8 cellular contexts compared by ENCODE assay signal in genomic region chr17:33038740-33039139, GRCh38. TPM values are rescaled to one million over a fixed set of nuclear protein-coding genes. Genes with fewer than 3 reads are reported as not detected.
A peak's percentile ranks its signal among the peaks of the same experiment; 100 is the strongest.
DNase-seq lines count a peak whose midpoint lies in the region; ATAC-seq and TF ChIP-seq lines count a peak whose summit lies in the region.

No MANE protein-coding gene starts in this region.

- H3K4me3 ChIP-seq in choroid plexus epithelial cell (ENCODE audit: low read depth, low read length) = no peak overlapping the region

- TF ChIP-seq CTCF in choroid plexus epithelial cell (conservative IDR thresholded peaks at IDR 0.05; ENCODE audit: low read depth, low read length) = peak; percentile 60

- DNase-seq in NCI-H82 (lab: John Stamatoyannopoulos, UW) (peak; percentile 62), NCI-H82 treated with DMSO at 0.1 percent for 48 hours (lab: John Stamatoyannopoulos, UW; ENCODE audit: unreplicated experiment) (no peak), NCI-H460 (ENCODE audit: extremely low read depth, low read depth) (peak; percentile 28), choroid plexus epithelial cell (ENCODE audit: low read depth) (peak; percentile 24), midbrain (lab: John Stamatoyannopoulos, UW) (peak; percentile 46), NCI-H146 treated with DMSO at 0.1 percent for 48 hours (lab: John Stamatoyannopoulos, UW; ENCODE audit: unreplicated experiment) (no peak), CD1c-positive myeloid dendritic cell (ENCODE audit: extremely low spot score) (no peak)

- ATAC-seq in HG02588 (IDR thresholded peaks at IDR 0.05; ENCODE audit: unreplicated experiment) = no peak

RNA-seq across cellular contexts. Expression of gene SPACA3, which starts 47.1 kb away (rescaled TPM):
- not detected in 2 replicates for total RNA-seq in NCI-H460 (2014; rRNA removed; shearing (Covaris generic))
- polyA plus RNA-seq in NCI-H460 (2014; cell fraction: nucleus; rRNA removed) = not detected in 2 replicates

Comparison
In these comparisons a context has a peak if more than half of its experiments do, and no peak if none do; other contexts are left out.
1. DNase-seq: peak in NCI-H82 (single experiment), NCI-H460 (single experiment), choroid plexus epithelial cell (single experiment) and midbrain (single experiment); none in NCI-H82 treated with DMSO at 0.1 percent for 48 hours (single experiment), NCI-H146 treated with DMSO at 0.1 percent for 48 hours (single experiment) and CD1c-positive myeloid dendritic cell (single experiment).